Comparison of ENCODE assay signal across 9 cellular contexts in genomic region chr20:45470939-45471338, GRCh38. TPM values are rescaled to one million over a fixed set of nuclear protein-coding genes. Genes with fewer than 3 reads are reported as not detected.
A peak's percentile ranks its signal among the peaks of the same experiment; 100 is the strongest.
DNase-seq lines count a peak whose midpoint lies in the region; ATAC-seq and TF ChIP-seq lines count a peak whose summit lies in the region.
"Had no signal": no experiment of that assay in that cellular context is flagged by ENCODE, and none has a peak within 500 bp of the region (broad histone marks: within the 10 kb centered on the region; RNA-seq: fewer than 3 reads in every experiment).

No MANE protein-coding gene starts in this region.

- peaks cover 42% of the 10 kb centered on the region for H3K27me3 Mint-ChIP-seq in stimulated activated memory B cell treated with anti-CD40 and anti-IgM and Interleukin-4, amounts not matched to agents 10 μg/mL and 1 μg/mL and 100 μg/mL, for 72 hours

- 0 out of 2 replicates have a peak, but pooled peaks have one; percentile 2 for TF ChIP-seq CTCF in BJ (IDR thresholded peaks at IDR 0.05; ENCODE audit: insufficient read depth, low read depth, low read length)
- TF ChIP-seq CTCF in WI38 (IDR thresholded peaks at IDR 0.05; ENCODE audit: low read depth, low read length): no peak

- peaks cover 20% of the 10 kb centered on the region for H3K4me1 Mint-ChIP-seq in stimulated activated memory B cell treated with anti-CD40 and anti-IgM and Interleukin-4, amounts not matched to agents 10 μg/mL and 1 μg/mL and 100 μg/mL, for 72 hours

- peak; percentile 10 for ATAC-seq in GM21423 (IDR thresholded peaks at IDR 0.05; ENCODE audit: unreplicated experiment)
- ATAC-seq in stimulated activated memory B cell treated with anti-CD40 and anti-IgM and Interleukin-4, amounts not matched to agents 10 μg/mL and 1 μg/mL and 100 μg/mL, for 72 hours: peak; percentile 14
- no peak for ATAC-seq in GM21526 (IDR thresholded peaks at IDR 0.05; ENCODE audit: low FRiP score, unreplicated experiment)
- ATAC-seq in GM18858 (IDR thresholded peaks at IDR 0.05; ENCODE audit: unreplicated experiment): no peak

- peak overlapping the region; percentile 59 for H3K4me3 Mint-ChIP-seq in stimulated activated memory B cell treated with anti-CD40 and anti-IgM and Interleukin-4, amounts not matched to agents 10 μg/mL and 1 μg/mL and 100 μg/mL, for 72 hours

- H3K4me3 ChIP-seq in BJ (ENCODE audit: low read depth, low read length): peak overlapping the region; percentile 20
- peak overlapping the region; percentile 34 for H3K4me3 ChIP-seq in WI38 (ENCODE audit: low read depth, low read length)
- peak overlapping the region; percentile 72 for H3K4me3 ChIP-seq in iPS-11a (ENCODE audit: low read depth, low read length)

- CTCF ChIA-PET in BJ (lab: Yijun Ruan, JAX): interaction anchor here (0.9 kb wide), 2 partner anchors 11 to 155 kb away, joined by 3 read pairs; no protein-coding TSS in a partner anchor

- no peaks in the 10 kb centered on the region for H3K36me3 Mint-ChIP-seq in stimulated activated memory B cell treated with anti-CD40 and anti-IgM and Interleukin-4, amounts not matched to agents 10 μg/mL and 1 μg/mL and 100 μg/mL, for 72 hours

- no peaks in the 10 kb centered on the region for H3K36me3 ChIP-seq in BJ (ENCODE audit: control insufficient read depth, insufficient read depth, low read length)

- no peak overlapping the region for H3K27ac Mint-ChIP-seq in stimulated activated memory B cell treated with anti-CD40 and anti-IgM and Interleukin-4, amounts not matched to agents 10 μg/mL and 1 μg/mL and 100 μg/mL, for 72 hours

- H3K9me3 Mint-ChIP-seq in stimulated activated memory B cell treated with anti-CD40 and anti-IgM and Interleukin-4, amounts not matched to agents 10 μg/mL and 1 μg/mL and 100 μg/mL, for 72 hours: no peaks in the 10 kb centered on the region

- no peak for DNase-seq in BJ (ENCODE audit: low read depth)
- DNase-seq in A172 (ENCODE audit: low spot score): no peak

- POLR2A ChIA-PET in BJ (lab: Charles Lee): no interaction called here

- peaks cover 29% of the 10 kb centered on the region for H3K27me3 ChIP-seq in BJ (ENCODE audit: control insufficient read depth, insufficient read depth, low read length)

RNA-seq across cellular contexts. Expression of gene WFDC2, which starts 1.4 kb away (rescaled TPM):
- not detected in 2 replicates for polyA plus RNA-seq in BJ (2011; rRNA removed)
- not detected in 2 replicates for polyA minus RNA-seq in BJ (2011; rRNA and poly(A)+ RNA removed)
- not detected in 2 replicates for total RNA-seq in A172 (2014; rRNA removed; shearing (Covaris generic))
- total RNA-seq: endothelial cell of umbilical vein had no signal
- polyA plus RNA-seq: endothelial cell of umbilical vein had no signal

RNA-seq across cellular contexts. Expression of gene SPINT3, which starts 44.5 kb away (rescaled TPM):
- not detected in 2 replicates for polyA plus RNA-seq in BJ (2011; rRNA removed)
- not detected in 2 replicates for polyA minus RNA-seq in BJ (2011; rRNA and poly(A)+ RNA removed)
- not detected in 2 replicates for total RNA-seq in A172 (2014; rRNA removed; shearing (Covaris generic))
- total RNA-seq: endothelial cell of umbilical vein had no signal
- polyA plus RNA-seq: endothelial cell of umbilical vein had no signal

RNA-seq across cellular contexts. Expression of gene PIGT, which starts 55.0 kb away (rescaled TPM):
- 135 and 236 TPM in 2 replicates for polyA plus RNA-seq in BJ (2011; rRNA removed)
- polyA minus RNA-seq in BJ (2011; rRNA and poly(A)+ RNA removed): 39.7 and 47.6 TPM in 2 replicates
- total RNA-seq in A172 (2014; rRNA removed; shearing (Covaris generic)): 78.8 and 86.0 TPM in 2 replicates

Comparison
In these comparisons a context has a peak if more than half of its experiments do, and no peak if none do; other contexts are left out.
1. H3K4me3 ChIP-seq: peak in every context shown above with its lines; median percentile 72 in iPS-11a; 34 in WI38; 20 in BJ.
2. ATAC-seq: peak in GM21423 (single experiment) and stimulated activated memory B cell treated with anti-CD40 and anti-IgM and Interleukin-4, amounts not matched to agents 10 μg/mL and 1 μg/mL and 100 μg/mL, for 72 hours (single experiment); none in GM21526 (single experiment) and GM18858 (single experiment).